11 cellular contexts compared by ENCODE assay signal in genomic region chr7:34982371-34983019, GRCh38.
"Had no signal": no experiment of that assay in that cellular context is flagged by ENCODE, and none has a peak within 500 bp of the region (broad histone marks: within the 10 kb centered on the region; RNA-seq: fewer than 3 reads in every experiment).

No MANE protein-coding gene starts in this region.

- H3K4me3 ChIP-seq: lung had no signal

- H3K36me3 Mint-ChIP-seq: stimulated activated effector memory CD8-positive, alpha-beta T cell treated with anti-CD3 and anti-CD28 coated beads, Interleukin-12 subunit alpha, Interleukin-12 subunit beta, amount 100 ng/mL, for 72 hours had no signal

- H3K27me3 Mint-ChIP-seq: activated B cell treated with CpG ODN at 0.5 μM for 24 hours; activated CD8-positive, alpha-beta T cell treated with anti-CD3 and anti-CD28 coated beads for 36 hours; naive thymus-derived CD8-positive, alpha-beta T cell had no signal

- H3K4me3 Mint-ChIP-seq: activated B cell treated with CpG ODN at 0.5 μM for 24 hours; activated CD8-positive, alpha-beta T cell treated with anti-CD3 and anti-CD28 coated beads for 36 hours; naive thymus-derived CD8-positive, alpha-beta T cell; stimulated activated effector memory CD8-positive, alpha-beta T cell treated with anti-CD3 and anti-CD28 coated beads, Interleukin-12 subunit alpha, Interleukin-12 subunit beta, amount 100 ng/mL, for 72 hours had no signal

- H3K4me1 Mint-ChIP-seq: activated B cell treated with CpG ODN at 0.5 μM for 24 hours; naive thymus-derived CD8-positive, alpha-beta T cell had no signal

- H3K27ac ChIP-seq: neutrophil had no signal

- H3K27ac Mint-ChIP-seq: activated B cell treated with CpG ODN at 0.5 μM for 24 hours; activated CD8-positive, alpha-beta T cell treated with anti-CD3 and anti-CD28 coated beads for 36 hours; naive thymus-derived CD8-positive, alpha-beta T cell; stimulated activated effector memory CD8-positive, alpha-beta T cell treated with anti-CD3 and anti-CD28 coated beads, Interleukin-12 subunit alpha, Interleukin-12 subunit beta, amount 100 ng/mL, for 72 hours had no signal

- ATAC-seq: activated CD8-positive, alpha-beta T cell treated with anti-CD3 and anti-CD28 coated beads for 36 hours; activated naive CD4-positive, alpha-beta T cell treated with anti-CD3 and anti-CD28 coated beads, Interleukin-2, amount 50 U/mL, for 72 hours; left colon; naive thymus-derived CD8-positive, alpha-beta T cell; stimulated activated effector memory CD8-positive, alpha-beta T cell treated with anti-CD3 and anti-CD28 coated beads, Interleukin-12 subunit alpha, Interleukin-12 subunit beta, amount 100 ng/mL, for 72 hours had no signal

- H3K9me3 ChIP-seq: neutrophil had no signal

- DNase-seq: activated B cell treated with CpG ODN at 0.5 μM for 24 hours; activated CD4-positive, alpha-beta T cell treated with anti-CD3 and anti-CD28 coated beads for 48 hours; activated CD8-positive, alpha-beta T cell treated with anti-CD3 and anti-CD28 coated beads for 36 hours; activated gamma-delta T cell; activated T-cell treated with anti-CD3 and anti-CD28 coated beads, Interleukin-2, amount 50 U/mL, for 48 hours; left colon; naive thymus-derived CD8-positive, alpha-beta T cell had no signal

- H3K36me3 ChIP-seq: neutrophil had no signal

- H3K9me3 Mint-ChIP-seq: activated naive CD4-positive, alpha-beta T cell treated with anti-CD3 and anti-CD28 coated beads, Interleukin-2, amount 50 U/mL, for 72 hours; stimulated activated effector memory CD8-positive, alpha-beta T cell treated with anti-CD3 and anti-CD28 coated beads, Interleukin-12 subunit alpha, Interleukin-12 subunit beta, amount 100 ng/mL, for 72 hours had no signal

- H3K27me3 ChIP-seq: neutrophil had no signal
